Comparison of ENCODE assay signal across 22 cellular contexts in the genomic region with DNA sequence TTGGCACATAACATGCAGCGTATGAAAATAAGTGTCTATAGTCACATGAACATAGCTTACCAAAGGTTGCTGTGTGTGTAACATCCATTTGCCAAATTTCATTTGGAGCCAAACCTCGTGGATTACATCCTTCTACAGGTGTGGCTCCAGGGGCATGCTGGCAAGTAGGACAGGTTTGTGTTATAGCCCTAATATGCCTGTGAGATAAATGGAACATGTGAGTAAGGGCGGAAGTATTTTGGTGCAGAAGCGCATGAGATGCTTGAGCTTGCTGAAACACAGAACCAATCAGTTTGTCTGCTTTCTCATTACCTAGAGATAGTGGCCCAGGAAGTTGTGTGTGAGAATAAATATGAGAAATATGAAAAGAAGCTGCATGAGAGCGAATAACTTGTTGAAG. TPM values are rescaled to one million over a fixed set of nuclear protein-coding genes. Genes with fewer than 3 reads are reported as not detected.
DNase-seq lines count a peak whose midpoint lies in the region; ATAC-seq and TF ChIP-seq lines count a peak whose summit lies in the region.
"Had no signal": no experiment of that assay in that cellular context is flagged by ENCODE, and none has a peak within 500 bp of the region (broad histone marks: within the 10 kb centered on the region; RNA-seq: fewer than 3 reads in every experiment).

No MANE protein-coding gene starts in this region.

- no peak overlapping the region for H3K27ac ChIP-seq in foreskin keratinocyte
- H3K27ac ChIP-seq: 22Rv1, A549, C4-2B, HL-60 had no signal

- ATAC-seq in foreskin keratinocyte (peak; percentile 47), GM21515 (IDR thresholded peaks at IDR 0.05; ENCODE audit: unreplicated experiment) (no peak)
- ATAC-seq: A549, HCT116 had no signal

- H3K4me3 Mint-ChIP-seq in activated CD4-positive, alpha-beta T cell treated with anti-CD3 and anti-CD28 coated beads, Interleukin-2, amount 10 ng/mL, durations not matched to agents 24 days and 14 days: no peak overlapping the region
- H3K4me3 Mint-ChIP-seq in type B pancreatic cell: peak overlapping the region; percentile 22
- H3K4me3 Mint-ChIP-seq in CD14-positive monocyte: no peak overlapping the region
- H3K4me3 Mint-ChIP-seq: CD4-positive, alpha-beta memory T cell; HFFc6 had no signal

- TF ChIP-seq CTCF in foreskin keratinocyte (conservative IDR thresholded peaks at IDR 0.05) (no peak), type B pancreatic cell (conservative IDR thresholded peaks at IDR 0.05) (no peak), CD14-positive monocyte (IDR thresholded peaks at IDR 0.05) (no peak)

- peak; percentile 49 for DNase-seq in activated CD4-positive, alpha-beta T cell treated with anti-CD3 and anti-CD28 coated beads, Interleukin-2, amount 10 ng/mL, durations not matched to agents 24 days and 14 days
- DNase-seq in activated CD4-positive, alpha-beta T cell treated with anti-CD3 and anti-CD28 coated beads, Interleukin-2, amount 50 U/mL, for 48 hours: no peak
- DNase-seq in foreskin keratinocyte (peak; percentile 59 to 77), type B pancreatic cell (ENCODE audit: extremely low spot score, unreplicated experiment) (no peak), DMS 273 (lab: John Stamatoyannopoulos, UW; ENCODE audit: unreplicated experiment) (no peak), CD14-positive monocyte (ENCODE audit: low spot score) (no peak)
- DNase-seq: AML-193; CD4-positive, alpha-beta memory T cell; DMS79 treated with DMSO at 0.1 percent for 48 hours; GF-D8; GOT3; H7; HFFc6; IMR-90 had no signal

- H3K36me3 Mint-ChIP-seq in activated CD4-positive, alpha-beta T cell treated with anti-CD3 and anti-CD28 coated beads, Interleukin-2, amount 10 ng/mL, durations not matched to agents 24 days and 14 days (ENCODE audit: low read depth): no peaks in the 10 kb centered on the region
- H3K36me3 Mint-ChIP-seq in type B pancreatic cell (no peaks in the 10 kb centered on the region), CD14-positive monocyte (peaks cover 0 to 2% of the 10 kb centered on the region in 2 donors)
- H3K36me3 Mint-ChIP-seq: CD4-positive, alpha-beta memory T cell had no signal

- peaks cover 34% of the 10 kb centered on the region for H3K27me3 Mint-ChIP-seq in activated CD4-positive, alpha-beta T cell treated with anti-CD3 and anti-CD28 coated beads, Interleukin-2, amount 10 ng/mL, durations not matched to agents 24 days and 14 days
- H3K27me3 Mint-ChIP-seq in type B pancreatic cell: no peaks in the 10 kb centered on the region
- H3K27me3 Mint-ChIP-seq in CD14-positive monocyte (ENCODE audit: low read depth in 3 of 3): peaks cover 0 to 4% (median 4%) of the 10 kb centered on the region in 3 donors
- H3K27me3 Mint-ChIP-seq: CD4-positive, alpha-beta memory T cell had no signal

- no peak overlapping the region for H3K27ac Mint-ChIP-seq in activated CD4-positive, alpha-beta T cell treated with anti-CD3 and anti-CD28 coated beads, Interleukin-2, amount 10 ng/mL, durations not matched to agents 24 days and 14 days
- peak overlapping the region; percentile 67 for H3K27ac Mint-ChIP-seq in type B pancreatic cell
- H3K27ac Mint-ChIP-seq in CD14-positive monocyte: no peak overlapping the region
- H3K27ac Mint-ChIP-seq: HFFc6 had no signal

- H3K4me1 ChIP-seq in foreskin keratinocyte: peaks cover 12% of the 10 kb centered on the region
- H3K4me1 ChIP-seq: A549 had no signal

- H3K27me3 ChIP-seq in foreskin keratinocyte: no peaks in the 10 kb centered on the region

- H3K9me3 Mint-ChIP-seq in activated CD4-positive, alpha-beta T cell treated with anti-CD3 and anti-CD28 coated beads, Interleukin-2, amount 10 ng/mL, durations not matched to agents 24 days and 14 days: no peaks in the 10 kb centered on the region
- H3K9me3 Mint-ChIP-seq in type B pancreatic cell (peaks cover 4% of the 10 kb centered on the region), CD14-positive monocyte (peaks cover 0 to 2% (median 0%) of the 10 kb centered on the region in 7 donors)
- H3K9me3 Mint-ChIP-seq: HFFc6 had no signal

- intact Hi-C loops in activated CD4-positive, alpha-beta T cell treated with anti-CD3 and anti-CD28 coated beads, Interleukin-2, amount 10 ng/mL, durations not matched to agents 24 days and 14 days (cut with micrococcal nuclease): loop anchor here (5.0 kb wide), 1 partner anchor 42 kb away; no protein-coding TSS in a partner anchor
- intact Hi-C loops in CD14-positive monocyte (cut with micrococcal nuclease): no loop called here

- peaks cover 15% of the 10 kb centered on the region for H3K4me1 Mint-ChIP-seq in activated CD4-positive, alpha-beta T cell treated with anti-CD3 and anti-CD28 coated beads, Interleukin-2, amount 10 ng/mL, durations not matched to agents 24 days and 14 days
- H3K4me1 Mint-ChIP-seq in type B pancreatic cell (ENCODE audit: unreplicated experiment) (peaks cover 7% of the 10 kb centered on the region), CD14-positive monocyte (peaks cover 11% of the 10 kb centered on the region)

RNA-seq across cellular contexts. Expression of a gene that starts 21.8 kb away (rescaled TPM):
- 0.05 TPM in 1 of 2 replicates, not detected in the other for total RNA-seq in activated CD4-positive, alpha-beta T cell treated with anti-CD3 and anti-CD28 coated beads, Interleukin-2, amount 10 ng/mL, durations not matched to agents 24 days and 14 days
- total RNA-seq in foreskin keratinocyte (not detected in 2 replicates), type B pancreatic cell (ENCODE audit: low replicate concordance) (3.6 and 13.9 TPM in 2 replicates)
- polyA plus RNA-seq in foreskin keratinocyte (not detected in 2 replicates), CD14-positive monocyte (under 1 TPM; 0.03 to 0.05 TPM)
- total RNA-seq: CD4-positive, alpha-beta memory T cell; H7; HFFc6; HT1080; IMR-90 had no signal
- polyA plus RNA-seq: A549; BJ; CD4-positive, alpha-beta memory T cell; IMR-90 had no signal

RNA-seq across cellular contexts. Expression of a gene that starts 53.5 kb away (rescaled TPM):
- total RNA-seq in activated CD4-positive, alpha-beta T cell treated with anti-CD3 and anti-CD28 coated beads, Interleukin-2, amount 10 ng/mL, durations not matched to agents 24 days and 14 days: 16.5 and 16.8 TPM in 2 replicates
- total RNA-seq in foreskin keratinocyte (14.1 and 18.7 TPM in 2 replicates), type B pancreatic cell (ENCODE audit: low replicate concordance) (15.2 and 27.5 TPM in 2 replicates)
- polyA plus RNA-seq in foreskin keratinocyte (4.4 and 6.4 TPM in 2 replicates), CD14-positive monocyte (1 to 10 TPM in 1 of 2 donors, under 1 TPM in 1; 0.59 to 1.3 TPM)

Comparison
In these comparisons a context has a peak if more than half of its experiments do, and no peak if none do; other contexts are left out.
1. DNase-seq: peak in activated CD4-positive, alpha-beta T cell treated with anti-CD3 and anti-CD28 coated beads, Interleukin-2, amount 10 ng/mL, durations not matched to agents 24 days and 14 days (single experiment) and foreskin keratinocyte (2 of 2); none in activated CD4-positive, alpha-beta T cell treated with anti-CD3 and anti-CD28 coated beads, Interleukin-2, amount 50 U/mL, for 48 hours (0 of 2), type B pancreatic cell (single experiment), DMS 273 (single experiment) and CD14-positive monocyte (single experiment).